In genomic region chr20:58853976-58854637, GRCh38 we compare ENCODE assay signal across 1 cellular context.
TF ChIP-seq lines count a peak whose summit lies in the region.

No MANE protein-coding gene starts in this region.

TF ChIP-seq in neural cell, 6 proteins besides CTCF, POLR2A, EP300 and RAD21:
- TF ChIP-seq REST (IDR thresholded peaks at IDR 0.05; ENCODE audit: borderline replicate concordance) (no peak), EZH2 (IDR thresholded peaks at IDR 0.05; ENCODE audit: borderline replicate concordance, insufficient read depth, low read length, poor library complexity, severe bottlenecking) (peak; percentile 40)
